In the genomic region with DNA sequence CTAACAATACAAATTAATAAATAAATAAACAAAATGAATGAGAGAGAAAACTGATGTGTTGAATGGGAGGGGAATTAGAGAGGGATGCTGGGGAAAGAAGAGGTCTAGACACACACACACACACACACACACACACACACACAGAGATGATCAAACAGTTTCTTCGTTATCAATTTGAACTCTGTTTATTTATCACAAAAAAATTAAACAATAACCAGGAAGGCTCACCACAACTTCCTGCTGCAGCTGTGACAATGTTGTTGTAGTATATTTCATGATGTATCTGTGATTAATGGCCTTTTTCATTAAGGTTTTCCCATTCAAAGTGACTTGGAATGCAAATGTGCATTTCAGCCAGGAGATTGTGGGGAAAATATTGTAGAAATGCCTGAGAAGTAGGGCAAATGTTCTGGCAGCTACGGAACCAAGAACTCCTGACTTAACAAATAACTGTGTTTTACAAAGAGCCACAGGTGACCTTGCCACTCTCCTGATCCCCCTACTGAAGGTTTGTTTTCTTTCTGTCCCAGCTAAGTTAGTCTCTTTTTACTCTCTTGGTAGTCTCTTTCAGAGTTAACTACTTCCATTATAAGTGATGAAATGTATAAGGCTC, we compare ENCODE assay signal across 30 cellular contexts. TPM values are rescaled to one million over a fixed set of nuclear protein-coding genes. Genes with fewer than 3 reads are reported as not detected.
"Had no signal": no experiment of that assay in that cellular context is flagged by ENCODE, and none has a peak within 500 bp of the region (broad histone marks: within the 10 kb centered on the region; RNA-seq: fewer than 3 reads in every experiment).

No MANE protein-coding gene starts in this region.

- H3K4me3 Mint-ChIP-seq: activated CD4-positive, alpha-beta memory T cell treated with anti-CD3 and anti-CD28 coated beads for 36 hours; activated naive CD4-positive, alpha-beta T cell treated with anti-CD3 and anti-CD28 coated beads, Interleukin-2, amount 10 ng/mL, durations not matched to agents 7 days and 5 days; central memory CD8-positive, alpha-beta T cell; effector memory CD8-positive, alpha-beta T cell; stimulated activated naive B cell treated with anti-CD40 and anti-IgM and Interleukin-4, amounts not matched to agents 10 μg/mL and 1 μg/mL and 100 μg/mL, for 72 hours had no signal

- H3K9me3 Mint-ChIP-seq: activated CD4-positive, alpha-beta memory T cell treated with anti-CD3 and anti-CD28 coated beads for 36 hours; activated naive CD4-positive, alpha-beta T cell treated with anti-CD3 and anti-CD28 coated beads, Interleukin-2, amount 10 ng/mL, durations not matched to agents 7 days and 5 days; central memory CD8-positive, alpha-beta T cell; effector memory CD8-positive, alpha-beta T cell; stimulated activated naive B cell treated with anti-CD40 and anti-IgM and Interleukin-4, amounts not matched to agents 10 μg/mL and 1 μg/mL and 100 μg/mL, for 72 hours had no signal

- H3K4me1 Mint-ChIP-seq: activated naive CD4-positive, alpha-beta T cell treated with anti-CD3 and anti-CD28 coated beads, Interleukin-2, amount 10 ng/mL, durations not matched to agents 7 days and 5 days; stimulated activated naive B cell treated with anti-CD40 and anti-IgM and Interleukin-4, amounts not matched to agents 10 μg/mL and 1 μg/mL and 100 μg/mL, for 72 hours had no signal

- H3K27me3 ChIP-seq: breast epithelium, colonic mucosa, dorsolateral prefrontal cortex, esophagus muscularis mucosa, sigmoid colon, transverse colon, uterus had no signal

- ATAC-seq: effector memory CD8-positive, alpha-beta T cell; mucosa of descending colon; stimulated activated naive B cell treated with anti-CD40 and anti-IgM and Interleukin-4, amounts not matched to agents 10 μg/mL and 1 μg/mL and 100 μg/mL, for 72 hours had no signal

- H3K36me3 ChIP-seq: breast epithelium, colonic mucosa, esophagus muscularis mucosa, sigmoid colon, transverse colon, uterus had no signal

- FAIRE-seq: frontal cortex had no signal

- H3K27ac Mint-ChIP-seq: activated CD4-positive, alpha-beta memory T cell treated with anti-CD3 and anti-CD28 coated beads for 36 hours; activated naive CD4-positive, alpha-beta T cell treated with anti-CD3 and anti-CD28 coated beads, Interleukin-2, amount 10 ng/mL, durations not matched to agents 7 days and 5 days; stimulated activated naive B cell treated with anti-CD40 and anti-IgM and Interleukin-4, amounts not matched to agents 10 μg/mL and 1 μg/mL and 100 μg/mL, for 72 hours had no signal

- H3K36me3 Mint-ChIP-seq: activated CD4-positive, alpha-beta memory T cell treated with anti-CD3 and anti-CD28 coated beads for 36 hours; activated naive CD4-positive, alpha-beta T cell treated with anti-CD3 and anti-CD28 coated beads, Interleukin-2, amount 10 ng/mL, durations not matched to agents 7 days and 5 days; stimulated activated naive B cell treated with anti-CD40 and anti-IgM and Interleukin-4, amounts not matched to agents 10 μg/mL and 1 μg/mL and 100 μg/mL, for 72 hours had no signal

- H3K27ac ChIP-seq: breast epithelium, colonic mucosa, dorsolateral prefrontal cortex, esophagus muscularis mucosa, sigmoid colon, transverse colon, uterus had no signal

- H3K27me3 Mint-ChIP-seq: activated naive CD4-positive, alpha-beta T cell treated with anti-CD3 and anti-CD28 coated beads, Interleukin-2, amount 10 ng/mL, durations not matched to agents 7 days and 5 days; stimulated activated naive B cell treated with anti-CD40 and anti-IgM and Interleukin-4, amounts not matched to agents 10 μg/mL and 1 μg/mL and 100 μg/mL, for 72 hours had no signal

- DNase-seq: activated CD4-positive, alpha-beta memory T cell treated with anti-CD3 and anti-CD28 coated beads for 36 hours; activated CD4-positive, alpha-beta T cell treated with anti-CD3 and anti-CD28 coated beads for 4 hours; activated CD4-positive, CD25-positive, alpha-beta regulatory T cell; activated effector memory CD4-positive, alpha-beta T cell treated with anti-CD3 and anti-CD28 coated beads, Interleukin-2, amount 50 U/mL, for 16 hours; activated naive CD4-positive, alpha-beta T cell treated with anti-CD3 and anti-CD28 coated beads, Interleukin-2, amount 10 ng/mL, durations not matched to agents 7 days and 5 days; activated T-cell treated with anti-CD3 and anti-CD28 coated beads for 4 hours; aorta; colonic mucosa; dorsolateral prefrontal cortex; effector memory CD8-positive, alpha-beta T cell; glutamatergic neuron; hippocampal formation; mesenchymal stem cell; mucosa of descending colon; nucleus accumbens; sigmoid colon; stimulated activated CD4-positive, alpha-beta T cell treated with anti-CD3 and anti-CD28 coated beads, Interleukin-2, amount 100 ng/mL, for 48 hours; stimulated activated CD8-positive, alpha-beta memory T cell treated with anti-CD3 and anti-CD28 coated beads, Interleukin-4, amount 100 ng/mL, for 48 hours; stimulated activated naive B cell treated with anti-CD40 and anti-IgM and Interleukin-4, amounts not matched to agents 10 μg/mL and 1 μg/mL and 100 μg/mL, for 72 hours; T1000; transverse colon; uterus had no signal

- H3K9me3 ChIP-seq: breast epithelium, colonic mucosa, esophagus muscularis mucosa, mucosa of descending colon, sigmoid colon, transverse colon, uterus had no signal

- H3K4me1 ChIP-seq: breast epithelium, colonic mucosa, esophagus muscularis mucosa, sigmoid colon, transverse colon, uterus had no signal

- H3K4me3 ChIP-seq: breast epithelium, colonic mucosa, dorsolateral prefrontal cortex, esophagus muscularis mucosa, mucosa of descending colon, sigmoid colon, transverse colon, uterus had no signal

RNA-seq across cellular contexts. Expression of gene C2orf80, which starts 23.8 kb away (rescaled TPM):
- total RNA-seq: activated CD4-positive, alpha-beta memory T cell treated with anti-CD3 and anti-CD28 coated beads for 36 hours; aorta; breast epithelium; colonic mucosa; esophagus muscularis mucosa; liver; mucosa of descending colon; sigmoid colon; T-helper 1 cell treated with Interleukin-12 subunit alpha and Interleukin-12 subunit beta and Interleukin-4 antibody, amounts not matched to agents 30 ng/mL and 1 ng/mL, for 36 hours; transverse colon; uterus had no signal
- polyA plus RNA-seq: aorta, liver, sigmoid colon had no signal

RNA-seq across cellular contexts. Expression of gene CRYGA, which starts 50.2 kb away (rescaled TPM):
- total RNA-seq: activated CD4-positive, alpha-beta memory T cell treated with anti-CD3 and anti-CD28 coated beads for 36 hours; aorta; breast epithelium; colonic mucosa; esophagus muscularis mucosa; frontal cortex; liver; mucosa of descending colon; sigmoid colon; T-helper 1 cell treated with Interleukin-12 subunit alpha and Interleukin-12 subunit beta and Interleukin-4 antibody, amounts not matched to agents 30 ng/mL and 1 ng/mL, for 36 hours; temporal lobe; transverse colon; uterus had no signal
- polyA plus RNA-seq: aorta, liver, neural cell, sigmoid colon had no signal
